ENCODE assay signal across 12 cellular contexts in the genomic region with DNA sequence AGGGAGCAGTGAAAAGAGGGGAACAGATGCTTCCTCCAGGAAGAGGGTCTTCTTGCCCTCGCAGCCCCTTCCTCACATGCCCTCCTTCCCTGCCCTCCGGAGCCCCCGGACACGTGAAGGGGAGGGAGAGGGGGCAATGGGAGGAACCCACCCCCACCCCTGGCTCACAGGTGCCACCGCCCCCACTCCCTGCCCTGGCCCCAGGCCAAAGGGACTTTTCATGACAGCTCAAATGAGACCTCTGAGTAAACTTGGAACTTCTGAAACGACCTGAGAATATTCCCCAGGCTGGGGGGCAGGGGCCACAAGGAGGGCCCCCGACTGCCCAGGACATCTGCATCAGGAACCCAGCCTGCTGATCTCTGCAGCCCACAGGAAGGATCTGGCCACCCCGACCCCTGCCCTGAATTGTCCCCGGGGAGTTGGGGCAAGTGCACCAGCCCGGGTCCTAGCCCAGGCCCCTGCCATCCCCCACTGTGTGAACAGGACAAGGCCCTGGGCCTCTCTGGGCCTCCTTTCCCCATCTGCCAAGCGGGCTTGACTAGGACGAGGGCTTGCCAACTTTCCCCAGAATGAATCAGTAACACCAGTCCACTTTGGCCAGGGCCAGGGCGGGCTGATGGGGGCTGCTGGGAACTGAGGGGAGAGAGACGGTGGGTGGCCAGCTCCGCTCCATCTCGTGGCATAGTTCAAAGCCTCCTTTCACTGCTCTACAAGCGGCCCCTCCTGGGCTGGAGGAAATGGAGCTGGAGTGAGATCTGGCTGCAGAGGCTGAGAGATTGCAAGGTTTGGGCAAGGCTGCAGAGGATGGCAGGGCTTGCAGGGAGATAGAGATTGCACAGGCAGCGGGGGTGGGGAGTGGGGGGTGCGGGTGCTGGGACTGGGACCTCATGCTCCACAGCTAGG. TPM values are rescaled to one million over a fixed set of nuclear protein-coding genes. Genes with fewer than 3 reads are reported as not detected.
DNase-seq lines count a peak whose midpoint lies in the region; ATAC-seq and TF ChIP-seq lines count a peak whose summit lies in the region.
"Had no signal": no experiment of that assay in that cellular context is flagged by ENCODE, and none has a peak within 500 bp of the region (broad histone marks: within the 10 kb centered on the region; RNA-seq: fewer than 3 reads in every experiment).

No MANE protein-coding gene starts in this region.

- peak overlapping the region; percentile 35; the same call in 1 of the 2 replicates for H2BK120ac ChIP-seq in IMR-90 (ENCODE audit: low read depth, low read length)
- H2BK120ac ChIP-seq in neuronal stem cell (ENCODE audit: low read depth, low read length), result no peak overlapping the region

- no peak overlapping the region for H3K4me2 ChIP-seq in IMR-90 (ENCODE audit: low read depth, low read length)
- H3K4me2 ChIP-seq in neuronal stem cell (ENCODE audit: insufficient read depth, low read length, poor library complexity, severe bottlenecking), result no peak overlapping the region

- peaks cover 79% of the 10 kb centered on the region for H3K4me1 Mint-ChIP-seq in activated T-helper 1 cell treated with anti-CD3 and anti-CD28 coated beads, Interleukin-12 subunit alpha, Interleukin-12 subunit beta, Interleukin-2, Interleukin-4 antibody, amounts not matched to agents 30 ng/mL and 10 ng/mL and 1 ng/mL, durations not matched to agents 14 hours and 24 hours and 36 hours (ENCODE audit: low read depth)

- dilution Hi-C loops in IMR-90 (cut with HindIII; ENCODE audit: low sequenced_read_pairs, unreplicated experiment), result no loop called here

- no peak overlapping the region for H4K5ac ChIP-seq in IMR-90 (ENCODE audit: low read depth, low read length)

- no peak overlapping the region for H3K56ac ChIP-seq in IMR-90 (ENCODE audit: extremely low read depth, insufficient read depth, low read length)

- H3K4me1 ChIP-seq in IMR-90 (ENCODE audit: control insufficient read depth, insufficient read depth, low read length), result peaks cover 20% of the 10 kb centered on the region
- H3K4me1 ChIP-seq in neuronal stem cell (ENCODE audit: control insufficient read depth in 2 of 2, insufficient read depth in 1 of 2, low read depth in 1 of 2, low read length in 2 of 2), result peaks cover 7% of the 10 kb centered on the region in 2 donors
- H3K4me1 ChIP-seq in colonic mucosa, result no peaks in the 10 kb centered on the region
- H3K4me1 ChIP-seq: psoas muscle had no signal

- 42% methylated on average over 4 of the region's 19 CpGs; no CpG with 5 or more reads in 1 of the 2 experiments for WGBS in IMR-90 (ENCODE audit: extremely low coverage in 2 of 2, insufficient read length in 1 of 2), 2 experiments
- no CpG with 5 or more reads among the region's 19 CpGs for WGBS in neuronal stem cell (ENCODE audit: extremely low coverage in 2 of 2, insufficient read length in 2 of 2, insufficient replicate concordance in 1 of 2), 2 donors

- no peak for TF ChIP-seq POLR2A in IMR-90 (IDR thresholded peaks at IDR 0.05; ENCODE audit: low read depth, low read length)

- CTCF ChIA-PET in IMR-90 (lab: Yijun Ruan, JAX), result interaction anchor here (0.9 kb wide), 1 partner anchor 21 kb away, joined by 3 read pairs; no protein-coding TSS in a partner anchor

- H2AFZ ChIP-seq in IMR-90 (replicated peaks; ENCODE audit: low read length, poor library complexity) (peak overlapping the region; percentile 76), neuronal stem cell (ENCODE audit: low read length) (peak overlapping the region; percentile 86)

- no peak for TF ChIP-seq RAD21 in IMR-90 (IDR thresholded peaks at IDR 0.05; ENCODE audit: low read length)

- no peak overlapping the region for H2AK5ac ChIP-seq in IMR-90 (ENCODE audit: low read depth, low read length)
- H2AK5ac ChIP-seq in neuronal stem cell (ENCODE audit: low read depth, low read length), result no peak overlapping the region

- no peaks in the 10 kb centered on the region for H3K9me3 Mint-ChIP-seq in activated T-helper 1 cell treated with anti-CD3 and anti-CD28 coated beads, Interleukin-12 subunit alpha, Interleukin-12 subunit beta, Interleukin-2, Interleukin-4 antibody, amounts not matched to agents 30 ng/mL and 10 ng/mL and 1 ng/mL, durations not matched to agents 14 hours and 24 hours and 36 hours

- no peaks in the 10 kb centered on the region for H4K20me1 ChIP-seq in IMR-90 (ENCODE audit: insufficient read depth, low read length)

- BruUV-seq in IMR-90 (replicated peaks; lab: Mats Ljungman, UMichigan), result no TSS peak

- H3K4me3 ChIP-seq in IMR-90 (ENCODE audit: insufficient read depth, low read depth, low read length) (no peak overlapping the region), neuronal stem cell (ENCODE audit: low read length in 2 of 2) (no peak overlapping the region), colonic mucosa (no peak overlapping the region)
- H3K4me3 ChIP-seq: adrenal gland, psoas muscle had no signal

- POLR2A ChIA-PET in IMR-90 (lab: Charles Lee; ENCODE audit: unreplicated experiment), result no interaction called here

- H3K79me1 ChIP-seq in IMR-90 (ENCODE audit: low read depth in 1 of 2, low read length in 2 of 2) (peaks cover 6 to 25% of the 10 kb centered on the region in 2 experiments; a peak in 2 of 4 replicates), neuronal stem cell (ENCODE audit: low read depth, low read length) (no peaks in the 10 kb centered on the region)

- H3K27ac ChIP-seq in IMR-90 (ENCODE audit: insufficient read depth, low read length) (no peak overlapping the region), neuronal stem cell (replicated peaks; ENCODE audit: low read length) (no peak overlapping the region), colonic mucosa (no peak overlapping the region)
- H3K27ac ChIP-seq: adrenal gland, psoas muscle had no signal

- no peak overlapping the region for H3K14ac ChIP-seq in IMR-90 (replicated peaks; ENCODE audit: low read depth, low read length)
- no peak overlapping the region for H3K14ac ChIP-seq in neuronal stem cell (ENCODE audit: low read length)

- in situ Hi-C loops in IMR-90 (cut with MboI; ENCODE audit: low sequenced_read_pairs), result no loop called here

- H2BK15ac ChIP-seq in IMR-90 (ENCODE audit: low read depth, low read length) (no peak overlapping the region), neuronal stem cell (ENCODE audit: low read length) (peak overlapping the region; percentile 18)

- no peak overlapping the region for H3K9ac ChIP-seq in IMR-90 (ENCODE audit: low read depth, low read length)
- no peak overlapping the region for H3K9ac ChIP-seq in neuronal stem cell (ENCODE audit: low read depth, low read length, poor library complexity)
- H3K9ac ChIP-seq in colonic mucosa (ENCODE audit: low read depth in 2 of 2, low read length in 2 of 2), result no peak overlapping the region

- H2BK5ac ChIP-seq in IMR-90 (ENCODE audit: low read depth, low read length, poor library complexity, severe bottlenecking), result no peak overlapping the region
- H2BK5ac ChIP-seq in neuronal stem cell (ENCODE audit: low read length), result peak overlapping the region; percentile 40

- H4K91ac ChIP-seq in IMR-90 (ENCODE audit: insufficient read depth, low read depth, low read length) (peak overlapping the region; percentile 17; the same call in 1 of the 2 replicates), neuronal stem cell (ENCODE audit: low read depth, low read length, poor library complexity) (no peak overlapping the region)

- peak overlapping the region; percentile 100 for H3K27ac Mint-ChIP-seq in activated T-helper 1 cell treated with anti-CD3 and anti-CD28 coated beads, Interleukin-12 subunit alpha, Interleukin-12 subunit beta, Interleukin-2, Interleukin-4 antibody, amounts not matched to agents 30 ng/mL and 10 ng/mL and 1 ng/mL, durations not matched to agents 14 hours and 24 hours and 36 hours

- no peak for TF ChIP-seq CTCF in IMR-90 (conservative IDR thresholded peaks at IDR 0.05; ENCODE audit: low read depth, low read length)
- TF ChIP-seq CTCF in colonic mucosa (IDR thresholded peaks at IDR 0.05), result no peak

- H3K23ac ChIP-seq in IMR-90 (ENCODE audit: low read depth, low read length) (no peak overlapping the region), neuronal stem cell (ENCODE audit: low read depth, low read length, poor library complexity) (no peak overlapping the region)

- H3K4me3 Mint-ChIP-seq in activated T-helper 1 cell treated with anti-CD3 and anti-CD28 coated beads, Interleukin-12 subunit alpha, Interleukin-12 subunit beta, Interleukin-2, Interleukin-4 antibody, amounts not matched to agents 30 ng/mL and 10 ng/mL and 1 ng/mL, durations not matched to agents 14 hours and 24 hours and 36 hours, result peak overlapping the region; percentile 100

- peaks cover 27% of the 10 kb centered on the region for H3K9me1 ChIP-seq in IMR-90 (ENCODE audit: insufficient read depth, low read length)

- H4K8ac ChIP-seq in IMR-90 (ENCODE audit: low read depth in 2 of 2, low read length in 2 of 2) (peak overlapping the region in 1 of 2 experiments; percentile 3; a peak in 1 of 4 replicates), neuronal stem cell (ENCODE audit: low read depth, low read length) (no peak overlapping the region)

- no peaks in the 10 kb centered on the region for H3K36me3 ChIP-seq in IMR-90 (ENCODE audit: control insufficient read depth, insufficient read depth, low read length)
- no peaks in the 10 kb centered on the region for H3K36me3 ChIP-seq in neuronal stem cell (replicated peaks in 1 of 2; ENCODE audit: control insufficient read depth in 2 of 2, insufficient read depth in 2 of 2, low read length in 2 of 2)
- no peaks in the 10 kb centered on the region for H3K36me3 ChIP-seq in colonic mucosa
- H3K36me3 ChIP-seq: adrenal gland had no signal

- H2BK12ac ChIP-seq in neuronal stem cell (ENCODE audit: low read length), result no peak overlapping the region

- H3K4ac ChIP-seq in IMR-90 (ENCODE audit: low read depth, low read length) (no peak overlapping the region; the same call in 1 of the 2 replicates), neuronal stem cell (ENCODE audit: low read length) (no peak overlapping the region)

- ATAC-seq in IMR-90 (ENCODE audit: low read depth), result peak; percentile 21
- ATAC-seq in GM21447 (IDR thresholded peaks at IDR 0.05; ENCODE audit: unreplicated experiment), result no peak
- no peak for ATAC-seq in HG03571 (IDR thresholded peaks at IDR 0.05; ENCODE audit: unreplicated experiment)
- ATAC-seq in GM18519 (IDR thresholded peaks at IDR 0.05; ENCODE audit: low FRiP score, unreplicated experiment), result no peak

- no peak overlapping the region for H2AK9ac ChIP-seq in IMR-90 (replicated peaks; ENCODE audit: low read depth, low read length, poor library complexity)

- H3K27me3 Mint-ChIP-seq in activated T-helper 1 cell treated with anti-CD3 and anti-CD28 coated beads, Interleukin-12 subunit alpha, Interleukin-12 subunit beta, Interleukin-2, Interleukin-4 antibody, amounts not matched to agents 30 ng/mL and 10 ng/mL and 1 ng/mL, durations not matched to agents 14 hours and 24 hours and 36 hours (ENCODE audit: insufficient read depth), result no peaks in the 10 kb centered on the region

- DNase-seq in AG20443 (ENCODE audit: low spot score), result peak; percentile 69
- DNase-seq in IMR-90, result peak; percentile 17
- no peak for DNase-seq in activated T-helper 1 cell treated with anti-CD3 and anti-CD28 coated beads, Interleukin-12 subunit alpha, Interleukin-12 subunit beta, Interleukin-2, Interleukin-4 antibody, amounts not matched to agents 30 ng/mL and 10 ng/mL and 1 ng/mL, durations not matched to agents 14 hours and 24 hours and 36 hours (ENCODE audit: low spot score)
- no peak for DNase-seq in neuronal stem cell (ENCODE audit: low spot score)
- no peak for DNase-seq in colonic mucosa
- DNase-seq: head of caudate nucleus, NCI-H524, psoas muscle had no signal

- H3K18ac ChIP-seq in IMR-90 (ENCODE audit: low read depth, low read length), result no peak overlapping the region
- H3K18ac ChIP-seq in neuronal stem cell (ENCODE audit: low read length), result peak overlapping the region; percentile 72

- H2BK20ac ChIP-seq in IMR-90 (ENCODE audit: low read depth, low read length), result no peak overlapping the region

- H3K27me3 ChIP-seq in IMR-90 (ENCODE audit: control insufficient read depth, insufficient read depth, low read length) (no peaks in the 10 kb centered on the region), neuronal stem cell (ENCODE audit: control insufficient read depth in 3 of 3, insufficient read depth in 3 of 3, low read depth in 1 of 3, low read length in 3 of 3) (peaks cover 0 to 19% (median 0%) of the 10 kb centered on the region in 3 experiments), colonic mucosa (no peaks in the 10 kb centered on the region)

- intact Hi-C loops in IMR-90 (cut with micrococcal nuclease), result no loop called here
- intact Hi-C loops in activated T-helper 1 cell treated with anti-CD3 and anti-CD28 coated beads, Interleukin-12 subunit alpha, Interleukin-12 subunit beta, Interleukin-2, Interleukin-4 antibody, amounts not matched to agents 30 ng/mL and 10 ng/mL and 1 ng/mL, durations not matched to agents 14 hours and 24 hours and 36 hours (cut with micrococcal nuclease), result loop anchor here (5.0 kb wide), 1 partner anchor 153 kb away; no protein-coding TSS in a partner anchor
- intact Hi-C loops in colonic mucosa (cut with DNase I), result no loop called here

- H3K9me3 ChIP-seq in IMR-90 (ENCODE audit: control insufficient read depth, insufficient read depth, low read length), result no peaks in the 10 kb centered on the region
- H3K9me3 ChIP-seq in neuronal stem cell (replicated peaks in 1 of 2; ENCODE audit: control insufficient read depth in 2 of 2, insufficient read depth in 1 of 2, low read depth in 1 of 2, low read length in 2 of 2), result no peaks in the 10 kb centered on the region
- no peaks in the 10 kb centered on the region for H3K9me3 ChIP-seq in colonic mucosa
- H3K9me3 ChIP-seq: adrenal gland had no signal

- peaks cover 65% of the 10 kb centered on the region for H3K36me3 Mint-ChIP-seq in activated T-helper 1 cell treated with anti-CD3 and anti-CD28 coated beads, Interleukin-12 subunit alpha, Interleukin-12 subunit beta, Interleukin-2, Interleukin-4 antibody, amounts not matched to agents 30 ng/mL and 10 ng/mL and 1 ng/mL, durations not matched to agents 14 hours and 24 hours and 36 hours (ENCODE audit: low read depth)

RNA-seq across cellular contexts. Expression of gene IL21R, which starts 3.8 kb away (rescaled TPM):
- total RNA-seq in IMR-90 (2012; rRNA removed) (0.72 and 0.83 TPM in 2 replicates), colonic mucosa (under 1 TPM; 0.56 to 0.91 TPM)
- polyA plus RNA-seq in IMR-90 (2012; rRNA removed), result 0.83 and 0.97 TPM in 2 replicates
- 0.54 and 0.75 TPM in 2 replicates for polyA plus RNA-seq in IMR-90 (2012; cell fraction: cytosol; rRNA removed)
- 0.38 and 0.77 TPM in 2 replicates for polyA plus RNA-seq in IMR-90 (2012; cell fraction: nucleus; rRNA removed; ENCODE audit: low replicate concordance)
- total RNA-seq in activated T-helper 1 cell treated with anti-CD3 and anti-CD28 coated beads, Interleukin-12 subunit alpha, Interleukin-12 subunit beta, Interleukin-2, Interleukin-4 antibody, amounts not matched to agents 30 ng/mL and 10 ng/mL and 1 ng/mL, durations not matched to agents 14 hours and 24 hours and 36 hours, result 101 and 104 TPM in 2 replicates
- 0.13 TPM for polyA plus RNA-seq in neuronal stem cell (2013, experiment 1 of 2)
- 0.14 TPM for polyA plus RNA-seq in neuronal stem cell (2013, experiment 2 of 2)

Comparison
In these comparisons a context has a peak if more than half of its experiments do, and no peak if none do; other contexts are left out.
1. DNase-seq: peak in AG20443 (single experiment) and IMR-90 (single experiment); none in activated T-helper 1 cell treated with anti-CD3 and anti-CD28 coated beads, Interleukin-12 subunit alpha, Interleukin-12 subunit beta, Interleukin-2, Interleukin-4 antibody, amounts not matched to agents 30 ng/mL and 10 ng/mL and 1 ng/mL, durations not matched to agents 14 hours and 24 hours and 36 hours (single experiment), neuronal stem cell (single experiment) and colonic mucosa (single experiment).
2. RNA of gene IL21R, which starts 3.8 kb away (total RNA-seq): 101 to 104 TPM in activated T-helper 1 cell treated with anti-CD3 and anti-CD28 coated beads, Interleukin-12 subunit alpha, Interleukin-12 subunit beta, Interleukin-2, Interleukin-4 antibody, amounts not matched to agents 30 ng/mL and 10 ng/mL and 1 ng/mL, durations not matched to agents 14 hours and 24 hours and 36 hours; 0.56 to 0.91 TPM in colonic mucosa and 0.72 to 0.83 TPM in IMR-90; every median in the first group is over 10 times any median in the second.